ENCODE assay signal across 1 cellular context in genomic region chr11:61749607-61750217, GRCh38.
A peak's percentile ranks its signal among the peaks of the same experiment; 100 is the strongest.
TF ChIP-seq lines count a peak whose summit lies in the region.

No MANE protein-coding gene starts in this region.

TF ChIP-seq in H1, 55 proteins besides CTCF, POLR2A, EP300 and RAD21:
- peak; percentile 53; the same call in 1 of the 2 replicates for TF ChIP-seq EGR1 (IDR thresholded peaks at IDR 0.05; ENCODE audit: borderline replicate concordance, low read depth, low read length)
- peak; percentile 45; the same call in 1 of the 2 replicates for TF ChIP-seq MAX (IDR thresholded peaks at IDR 0.05)
- no peak for TF ChIP-seq BCL11A (IDR thresholded peaks at IDR 0.05; ENCODE audit: low read depth in 2 of 2, low read length in 2 of 2)
